29 cellular contexts compared by ENCODE assay signal in the genomic region with DNA sequence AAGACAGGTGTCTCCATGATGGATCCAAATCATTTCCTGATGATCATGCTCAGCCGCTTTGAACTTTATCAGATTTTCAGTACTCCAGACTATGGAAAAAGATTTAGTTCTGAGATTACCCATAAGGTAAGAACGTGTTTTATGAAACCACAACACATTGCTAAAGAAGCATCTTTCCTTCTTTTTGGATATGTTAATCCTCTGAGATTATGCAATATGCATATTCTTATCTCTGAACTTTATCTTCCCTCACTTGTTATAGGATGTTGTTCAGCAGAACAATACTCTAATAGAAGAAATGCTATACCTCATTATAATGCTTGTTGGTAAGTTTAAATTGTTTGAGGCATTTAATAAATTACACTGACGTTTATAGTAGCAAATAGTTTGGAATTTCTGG.
"Had no signal": no experiment of that assay in that cellular context is flagged by ENCODE, and none has a peak within 500 bp of the region (broad histone marks: within the 10 kb centered on the region; RNA-seq: fewer than 3 reads in every experiment).

No MANE protein-coding gene starts in this region.

- H3K4me3 ChIP-seq: coronary artery, esophagus squamous epithelium, heart right ventricle, left lung, psoas muscle, skin epidermis, spleen, suprapubic skin, transverse colon, upper lobe of right lung, uterus had no signal

- H3K4me1 ChIP-seq: esophagus squamous epithelium, left lung, psoas muscle, spleen, suprapubic skin, transverse colon, upper lobe of right lung, uterus had no signal

- H3K36me3 ChIP-seq: uterus had no signal

- H3K9me3 Mint-ChIP-seq: naive thymus-derived CD8-positive, alpha-beta T cell; nephron progenitor cell; stimulated activated naive CD8-positive, alpha-beta T cell treated with anti-CD3 and anti-CD28 coated beads, Interleukin-15, amount 100 ng/mL, for 72 hours had no signal

- DNase-seq: dermis blood vessel endothelial cell; effector memory CD4-positive, alpha-beta T cell; erythroblast; esophagus squamous epithelium; foreskin melanocyte; glutamatergic neuron; heart right ventricle; hippocampal formation; left cardiac atrium; left lung; mammary epithelial cell; naive thymus-derived CD8-positive, alpha-beta T cell; nephron progenitor cell; nucleus accumbens; psoas muscle; right cardiac atrium; spleen; stimulated activated CD4-positive, alpha-beta T cell treated with anti-CD3 and anti-CD28 coated beads, Interleukin-15, amount 100 ng/mL, for 24 hours; stimulated activated CD4-positive, alpha-beta T cell treated with anti-CD3 and anti-CD28 coated beads, Interleukin-2, amount 100 ng/mL, for 48 hours; stimulated activated naive CD4-positive, alpha-beta T cell; stimulated activated naive CD8-positive, alpha-beta T cell treated with anti-CD3 and anti-CD28 coated beads, Interleukin-15, amount 100 ng/mL, for 72 hours; transverse colon; upper lobe of right lung; uterus had no signal

- H3K4me3 Mint-ChIP-seq: naive thymus-derived CD8-positive, alpha-beta T cell; nephron progenitor cell; stimulated activated naive CD8-positive, alpha-beta T cell treated with anti-CD3 and anti-CD28 coated beads, Interleukin-15, amount 100 ng/mL, for 72 hours had no signal

- H3K27ac ChIP-seq: coronary artery, esophagus squamous epithelium, heart right ventricle, left lung, psoas muscle, skin epidermis, spleen, suprapubic skin, transverse colon, upper lobe of right lung, uterus had no signal

- FAIRE-seq: endometrium, islet of Langerhans had no signal

- H3K27me3 ChIP-seq: esophagus squamous epithelium, heart right ventricle, left lung, spleen, suprapubic skin, transverse colon, upper lobe of right lung, uterus had no signal

- H3K4me1 Mint-ChIP-seq: naive thymus-derived CD8-positive, alpha-beta T cell; nephron progenitor cell; stimulated activated naive CD8-positive, alpha-beta T cell treated with anti-CD3 and anti-CD28 coated beads, Interleukin-15, amount 100 ng/mL, for 72 hours had no signal

- H3K27me3 Mint-ChIP-seq: naive thymus-derived CD8-positive, alpha-beta T cell; stimulated activated naive CD8-positive, alpha-beta T cell treated with anti-CD3 and anti-CD28 coated beads, Interleukin-15, amount 100 ng/mL, for 72 hours had no signal

- H3K27ac Mint-ChIP-seq: nephron progenitor cell; stimulated activated naive CD8-positive, alpha-beta T cell treated with anti-CD3 and anti-CD28 coated beads, Interleukin-15, amount 100 ng/mL, for 72 hours had no signal

- H3K9me3 ChIP-seq: esophagus squamous epithelium, heart right ventricle, left lung, psoas muscle, spleen, suprapubic skin, transverse colon, upper lobe of right lung, uterus had no signal

- ATAC-seq: heart right ventricle; left cardiac atrium; left lung; naive thymus-derived CD8-positive, alpha-beta T cell; psoas muscle; right cardiac atrium; stimulated activated naive CD8-positive, alpha-beta T cell treated with anti-CD3 and anti-CD28 coated beads, Interleukin-15, amount 100 ng/mL, for 72 hours; upper lobe of right lung had no signal
